In the genomic region with DNA sequence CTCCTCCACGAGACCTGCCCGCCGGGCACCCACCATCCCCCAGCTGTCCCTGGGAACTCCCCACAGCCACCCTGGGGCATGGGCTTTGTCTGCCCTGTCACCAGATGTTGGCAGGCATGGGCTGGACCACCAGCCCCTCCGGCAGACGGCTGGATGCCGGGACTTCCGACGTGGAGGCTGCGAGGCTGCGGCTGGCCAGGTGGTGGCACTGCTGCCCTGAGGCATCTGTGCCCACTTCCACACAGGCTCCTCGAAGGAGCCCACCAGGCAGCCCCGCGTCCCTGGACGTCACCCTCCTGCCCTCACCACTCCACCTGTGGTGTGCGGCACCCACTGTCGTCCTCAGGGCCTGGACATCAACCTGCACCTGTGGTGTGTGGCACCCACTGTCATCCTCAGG, we compare ENCODE assay signal across 13 cellular contexts.
DNase-seq lines count a peak whose midpoint lies in the region; ATAC-seq and TF ChIP-seq lines count a peak whose summit lies in the region.
"Had no signal": no experiment of that assay in that cellular context is flagged by ENCODE, and none has a peak within 500 bp of the region (broad histone marks: within the 10 kb centered on the region; RNA-seq: fewer than 3 reads in every experiment).

No MANE protein-coding gene starts in this region.

- TF ChIP-seq CTCF in tibial nerve (IDR thresholded peaks at IDR 0.05): peak; percentile 5 to 24 (median 12)
- peak in 2 of 4 experiments; percentile 21 to 43 for TF ChIP-seq CTCF in sigmoid colon (IDR thresholded peaks at IDR 0.05)
- no peak for TF ChIP-seq CTCF in Calu3 (IDR thresholded peaks at IDR 0.05; ENCODE audit: unreplicated experiment)

- DNase-seq in left cardiac atrium: peak; percentile 39
- no peak for DNase-seq in Right ventricle myocardium superior
- peak; percentile 0 for DNase-seq in OCI-M1 (lab: John Stamatoyannopoulos, UW)
- peak; percentile 35 for DNase-seq in iPS DF 6.9 (ENCODE audit: low read depth, low spot score)
- no peak for DNase-seq in tibial nerve (ENCODE audit: low spot score in 2 of 2)
- no peak for DNase-seq in sigmoid colon
- no peak for DNase-seq in Calu3
- DNase-seq in activated naive CD4-positive, alpha-beta T cell treated with anti-CD3 and anti-CD28 coated beads, Interleukin-2, amount 10 ng/mL, durations not matched to agents 7 days and 5 days: no peak
- DNase-seq: activated effector memory CD4-positive, alpha-beta T cell treated with anti-CD3 and anti-CD28 coated beads, Interleukin-2, amount 50 U/mL, for 16 hours; SW 1271 had no signal

- no CpG with 5 or more reads among the region's 16 CpGs for WGBS in iPS DF 6.9 (ENCODE audit: insufficient coverage, insufficient read length)
- 42 to 56% methylated on average over 7 to 16 of the region's 16 CpGs for WGBS in tibial nerve, 2 donors
- WGBS in sigmoid colon, 2 donors: 35 to 44% methylated on average over 16 of the region's 16 CpGs

- peak; percentile 30 to 44 for ATAC-seq in left cardiac atrium
- ATAC-seq in Right ventricle myocardium superior (ENCODE audit: poor library complexity): no peak
- ATAC-seq: CD8-positive, alpha-beta T cell had no signal

- CTCF ChIA-PET in Calu3 (lab: Charles Lee): no interaction called here
- CTCF ChIA-PET in activated naive CD4-positive, alpha-beta T cell treated with anti-CD3 and anti-CD28 coated beads, Interleukin-2, amount 10 ng/mL, durations not matched to agents 7 days and 5 days (lab: Charles Lee): no interaction called here

- H3K36me3 Mint-ChIP-seq in Calu3 (ENCODE audit: insufficient read depth, unreplicated experiment): no peaks in the 10 kb centered on the region
- H3K36me3 Mint-ChIP-seq in activated naive CD4-positive, alpha-beta T cell treated with anti-CD3 and anti-CD28 coated beads, Interleukin-2, amount 10 ng/mL, durations not matched to agents 7 days and 5 days: no peaks in the 10 kb centered on the region
- H3K36me3 Mint-ChIP-seq: CD8-positive, alpha-beta T cell; IgD-negative memory B cell had no signal

- H3K4me3 Mint-ChIP-seq in Calu3 (ENCODE audit: low read depth, unreplicated experiment): no peak overlapping the region
- H3K4me3 Mint-ChIP-seq in activated naive CD4-positive, alpha-beta T cell treated with anti-CD3 and anti-CD28 coated beads, Interleukin-2, amount 10 ng/mL, durations not matched to agents 7 days and 5 days: no peak overlapping the region
- H3K4me3 Mint-ChIP-seq: CD8-positive, alpha-beta T cell; IgD-negative memory B cell had no signal

- TF ChIP-seq EP300 in tibial nerve (IDR thresholded peaks at IDR 0.05): no peak
- no peak for TF ChIP-seq EP300 in sigmoid colon (IDR thresholded peaks at IDR 0.05)

- intact Hi-C loops in left cardiac atrium (cut with DNase I) (no loop called here), Right ventricle myocardium superior (cut with DNase I) (no loop called here), sigmoid colon (cut with DNase I) (no loop called here), Calu3 (cut with micrococcal nuclease; ENCODE audit: unreplicated experiment) (no loop called here)

- no peaks in the 10 kb centered on the region for H3K27me3 ChIP-seq in iPS DF 6.9 (ENCODE audit: control insufficient read depth, insufficient read depth, low read length)
- H3K27me3 ChIP-seq in tibial nerve: no peaks in the 10 kb centered on the region
- peaks cover 0 to 15% (median 4%) of the 10 kb centered on the region in 3 donors for H3K27me3 ChIP-seq in sigmoid colon

- no peak overlapping the region for H3K4me3 ChIP-seq in iPS DF 6.9 (ENCODE audit: low read length)
- no peak overlapping the region for H3K4me3 ChIP-seq in tibial nerve
- no peak overlapping the region for H3K4me3 ChIP-seq in sigmoid colon
- H3K4me3 ChIP-seq: skin epidermis had no signal

- no peak overlapping the region for H3K27ac Mint-ChIP-seq in Calu3 (ENCODE audit: unreplicated experiment)
- H3K27ac Mint-ChIP-seq in activated naive CD4-positive, alpha-beta T cell treated with anti-CD3 and anti-CD28 coated beads, Interleukin-2, amount 10 ng/mL, durations not matched to agents 7 days and 5 days: no peak overlapping the region
- H3K27ac Mint-ChIP-seq: CD8-positive, alpha-beta T cell; IgD-negative memory B cell had no signal

- TF ChIP-seq POLR2A in tibial nerve (IDR thresholded peaks at IDR 0.05): no peak
- no peak for TF ChIP-seq POLR2A in sigmoid colon (IDR thresholded peaks at IDR 0.05)

- no peaks in the 10 kb centered on the region for H3K9me3 ChIP-seq in iPS DF 6.9 (ENCODE audit: control insufficient read depth, insufficient read depth, low read length)
- peaks cover 0 to 6% (median 0%) of the 10 kb centered on the region in 4 donors for H3K9me3 ChIP-seq in tibial nerve
- H3K9me3 ChIP-seq in sigmoid colon: no peaks in the 10 kb centered on the region

- H3K4me1 ChIP-seq in iPS DF 6.9 (ENCODE audit: control insufficient read depth, insufficient read depth, low read length) (no peaks in the 10 kb centered on the region), tibial nerve (no peaks in the 10 kb centered on the region), sigmoid colon (no peaks in the 10 kb centered on the region)

- no peaks in the 10 kb centered on the region for H3K36me3 ChIP-seq in iPS DF 6.9 (ENCODE audit: control insufficient read depth, insufficient read depth, low read length)
- no peaks in the 10 kb centered on the region for H3K36me3 ChIP-seq in tibial nerve
- no peaks in the 10 kb centered on the region for H3K36me3 ChIP-seq in sigmoid colon

- H3K27me3 Mint-ChIP-seq in Calu3 (ENCODE audit: unreplicated experiment): no peaks in the 10 kb centered on the region
- no peaks in the 10 kb centered on the region for H3K27me3 Mint-ChIP-seq in activated naive CD4-positive, alpha-beta T cell treated with anti-CD3 and anti-CD28 coated beads, Interleukin-2, amount 10 ng/mL, durations not matched to agents 7 days and 5 days

- no TSS peak for BruUV-seq in Calu3 (replicated peaks; lab: Mats Ljungman, UMichigan)

- H3K4me1 Mint-ChIP-seq in Calu3 (ENCODE audit: low read depth, unreplicated experiment): no peaks in the 10 kb centered on the region
- H3K4me1 Mint-ChIP-seq in activated naive CD4-positive, alpha-beta T cell treated with anti-CD3 and anti-CD28 coated beads, Interleukin-2, amount 10 ng/mL, durations not matched to agents 7 days and 5 days: no peaks in the 10 kb centered on the region
- H3K4me1 Mint-ChIP-seq: IgD-negative memory B cell had no signal

- H3K27ac ChIP-seq in iPS DF 6.9 (ENCODE audit: low read length) (no peak overlapping the region), tibial nerve (no peak overlapping the region), sigmoid colon (no peak overlapping the region)
- H3K27ac ChIP-seq: skin epidermis had no signal

- peaks cover 6% of the 10 kb centered on the region for H3K9me3 Mint-ChIP-seq in Calu3 (ENCODE audit: low read depth, unreplicated experiment)
- H3K9me3 Mint-ChIP-seq in activated naive CD4-positive, alpha-beta T cell treated with anti-CD3 and anti-CD28 coated beads, Interleukin-2, amount 10 ng/mL, durations not matched to agents 7 days and 5 days: peaks cover 3% of the 10 kb centered on the region
- H3K9me3 Mint-ChIP-seq: CD8-positive, alpha-beta T cell had no signal

Comparison
In these comparisons a context has a peak if more than half of its experiments do, and no peak if none do; other contexts are left out.
1. DNase-seq: peak in left cardiac atrium (single experiment), OCI-M1 (single experiment) and iPS DF 6.9 (single experiment); none in Right ventricle myocardium superior (single experiment), tibial nerve (0 of 2), sigmoid colon (single experiment), Calu3 (single experiment) and activated naive CD4-positive, alpha-beta T cell treated with anti-CD3 and anti-CD28 coated beads, Interleukin-2, amount 10 ng/mL, durations not matched to agents 7 days and 5 days (single experiment).